24 cellular contexts compared by ENCODE assay signal in genomic region chr12:93884794-93885460, GRCh38.
A peak's percentile ranks its signal among the peaks of the same experiment; 100 is the strongest.
DNase-seq lines count a peak whose midpoint lies in the region; ATAC-seq and TF ChIP-seq lines count a peak whose summit lies in the region.
"Had no signal": no experiment of that assay in that cellular context is flagged by ENCODE, and none has a peak within 500 bp of the region (broad histone marks: within the 10 kb centered on the region; RNA-seq: fewer than 3 reads in every experiment).

No MANE protein-coding gene starts in this region.

- no peak overlapping the region for H3K4me3 ChIP-seq in AG10803 (ENCODE audit: low read length)
- H3K4me3 ChIP-seq: adrenal gland; BLaER1 treated with 17β-estradiol and CSF1 and Interleukin-3, amounts not matched to agents 10 nM and 100 nM; K562; right lobe of liver; stomach; vagina had no signal

- no peaks in the 10 kb centered on the region for H3K27me3 Mint-ChIP-seq in endothelial cell (ENCODE audit: unreplicated experiment)
- H3K27me3 Mint-ChIP-seq: activated CD4-positive, alpha-beta memory T cell treated with anti-CD3 and anti-CD28 coated beads for 36 hours had no signal

- no peaks in the 10 kb centered on the region for H3K36me3 Mint-ChIP-seq in endothelial cell (ENCODE audit: low read depth, unreplicated experiment)
- H3K36me3 Mint-ChIP-seq: activated CD4-positive, alpha-beta memory T cell treated with anti-CD3 and anti-CD28 coated beads for 36 hours; memory B cell had no signal

- H3K4me3 Mint-ChIP-seq in endothelial cell (ENCODE audit: unreplicated experiment): no peak overlapping the region
- H3K4me3 Mint-ChIP-seq: activated CD4-positive, alpha-beta memory T cell treated with anti-CD3 and anti-CD28 coated beads for 36 hours; memory B cell; T-helper 1 cell treated with Interleukin-12 subunit alpha and Interleukin-12 subunit beta and Interleukin-4 antibody, amounts not matched to agents 30 μg/mL and 1 μg/mL, for 36 hours had no signal

- H3K27ac Mint-ChIP-seq in endothelial cell (ENCODE audit: unreplicated experiment): peak overlapping the region; percentile 91
- H3K27ac Mint-ChIP-seq: activated CD4-positive, alpha-beta memory T cell treated with anti-CD3 and anti-CD28 coated beads for 36 hours; memory B cell; T-helper 1 cell treated with Interleukin-12 subunit alpha and Interleukin-12 subunit beta and Interleukin-4 antibody, amounts not matched to agents 30 μg/mL and 1 μg/mL, for 36 hours had no signal

- H3K9me3 Mint-ChIP-seq in endothelial cell (ENCODE audit: unreplicated experiment): no peaks in the 10 kb centered on the region
- H3K9me3 Mint-ChIP-seq: activated CD4-positive, alpha-beta memory T cell treated with anti-CD3 and anti-CD28 coated beads for 36 hours; memory B cell had no signal

- ATAC-seq in HG03439 (IDR thresholded peaks at IDR 0.05; ENCODE audit: unreplicated experiment) (no peak), GM19397 (IDR thresholded peaks at IDR 0.05; ENCODE audit: unreplicated experiment) (no peak), HG03571 (IDR thresholded peaks at IDR 0.05; ENCODE audit: unreplicated experiment) (no peak)
- ATAC-seq: K562, left lobe of liver, right lobe of liver had no signal

- peaks cover 34% of the 10 kb centered on the region for H3K4me1 Mint-ChIP-seq in endothelial cell (ENCODE audit: unreplicated experiment)
- H3K4me1 Mint-ChIP-seq: memory B cell had no signal

- TF ChIP-seq CTCF in AG10803 (conservative IDR thresholded peaks at IDR 0.05; ENCODE audit: low read length) (no peak), endothelial cell (IDR thresholded peaks at IDR 0.05; ENCODE audit: unreplicated experiment) (no peak)

- DNase-seq in AG10803 (ENCODE audit: low read depth) (peak; percentile 56), NCI-H226 (peak; percentile 40), endothelial cell (ENCODE audit: low spot score) (no peak), non-pigmented ciliary epithelial cell (ENCODE audit: low read depth) (peak; percentile 58), NCI-H2081 treated with DMSO at 0.1 percent for 48 hours (lab: John Stamatoyannopoulos, UW) (no peak)
- DNase-seq: activated CD4-positive, alpha-beta memory T cell treated with anti-CD3 and anti-CD28 coated beads for 36 hours; activated naive CD4-positive, alpha-beta T cell treated with Interleukin-2 at 50 U/mL for 16 hours; DMS79; NCI-H1092; NCI-H1930; NCI-H526; posterior cingulate gyrus; right lobe of liver; stomach had no signal

Comparison
In these comparisons a context has a peak if more than half of its experiments do, and no peak if none do; other contexts are left out.
1. DNase-seq: peak in AG10803 (single experiment), NCI-H226 (single experiment) and non-pigmented ciliary epithelial cell (single experiment); none in endothelial cell (single experiment) and NCI-H2081 treated with DMSO at 0.1 percent for 48 hours (single experiment).